In the genomic region with DNA sequence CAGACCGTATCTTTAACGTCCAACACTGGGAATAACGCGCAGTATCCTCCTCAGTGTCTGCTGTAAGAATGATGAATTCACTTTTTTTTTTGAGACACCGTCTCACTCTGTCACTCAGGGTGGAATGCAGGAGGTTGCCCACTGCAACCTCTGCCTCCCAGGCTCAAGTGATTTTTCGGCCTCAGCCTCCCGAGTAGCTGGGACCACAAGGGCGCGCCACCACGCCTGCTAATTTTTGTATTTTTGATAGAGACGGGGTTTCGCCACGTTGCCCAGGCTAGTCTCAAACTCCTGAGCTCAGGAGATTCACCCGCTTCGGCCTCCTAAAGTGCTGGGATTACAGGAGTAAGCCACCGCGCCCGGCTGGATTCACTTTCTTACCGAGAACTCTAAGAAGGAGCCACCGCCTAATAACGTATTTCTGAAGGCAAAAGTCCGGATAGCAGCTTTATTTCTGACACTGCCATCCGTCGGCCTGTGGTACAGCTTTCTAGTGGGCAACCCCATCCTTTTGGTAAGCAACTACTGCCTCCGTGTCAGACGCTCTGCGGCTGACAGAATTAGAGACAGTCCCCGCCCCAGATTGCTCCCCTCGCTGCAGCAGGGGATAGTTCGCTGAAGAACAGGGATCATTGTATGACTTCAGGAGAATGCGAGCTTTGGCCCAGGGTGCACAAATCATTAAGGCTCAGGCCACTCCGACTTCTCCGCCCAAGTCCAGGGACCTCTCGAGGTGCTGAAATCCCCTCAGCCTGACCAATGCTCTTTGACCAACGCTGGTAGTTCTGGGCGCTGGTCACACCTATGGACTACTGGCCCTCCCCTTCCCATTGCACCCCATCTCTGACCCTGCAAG, we compare ENCODE assay signal across 8 cellular contexts. TPM values are rescaled to one million over a fixed set of nuclear protein-coding genes. Genes with fewer than 3 reads are reported as not detected.
DNase-seq lines count a peak whose midpoint lies in the region; ATAC-seq and TF ChIP-seq lines count a peak whose summit lies in the region.

No MANE protein-coding gene starts in this region.

- peak; percentile 5 for DNase-seq in NOMO-1 treated with DMSO at 0.1 percent for 48 hours (lab: John Stamatoyannopoulos, UW; ENCODE audit: unreplicated experiment)
- no peak for DNase-seq in NOMO-1 (lab: John Stamatoyannopoulos, UW; ENCODE audit: unreplicated experiment in 2 of 2)
- peak; percentile 27 for DNase-seq in activated naive CD4-positive, alpha-beta T cell treated with anti-CD3 and anti-CD28 coated beads, Interleukin-2, amount 50 U/mL, for 16 hours
- no peak for DNase-seq in left ventricle myocardium inferior
- peak; percentile 53 for DNase-seq in renal cortical epithelial cell (ENCODE audit: low read depth)
- DNase-seq in COLO668 (lab: John Stamatoyannopoulos, UW; ENCODE audit: unreplicated experiment) = no peak
- no peak for DNase-seq in NCI-H2171 treated with DMSO at 0.1 percent for 48 hours (lab: John Stamatoyannopoulos, UW)

- peaks cover 30% of the 10 kb centered on the region for H3K4me1 ChIP-seq in left ventricle myocardium inferior

- H3K4me3 ChIP-seq in left ventricle myocardium inferior = peak overlapping the region; percentile 90

- H3K9me3 ChIP-seq in left ventricle myocardium inferior (replicated peaks) = no peaks in the 10 kb centered on the region

- intact Hi-C loops in left ventricle myocardium inferior (cut with micrococcal nuclease) = no loop called here

- peak overlapping the region; percentile 91 for H3K27ac ChIP-seq in left ventricle myocardium inferior (replicated peaks)

- H3K36me3 ChIP-seq in left ventricle myocardium inferior = peaks cover 24% of the 10 kb centered on the region

- ATAC-seq in HG03342 (IDR thresholded peaks at IDR 0.05; ENCODE audit: unreplicated experiment) = peak; percentile 2

- no peak for TF ChIP-seq CTCF in left ventricle myocardium inferior (IDR thresholded peaks at IDR 0.05; ENCODE audit: borderline replicate concordance)

- H3K27me3 ChIP-seq in left ventricle myocardium inferior (ENCODE audit: low read depth) = no peaks in the 10 kb centered on the region

RNA-seq across cellular contexts. Expression of a gene that starts 0.6 kb away (rescaled TPM):
- total RNA-seq in left ventricle myocardium inferior (8.2 TPM), renal cortical epithelial cell (16.3 and 17.6 TPM in 2 replicates)

RNA-seq across cellular contexts. Expression of a gene that starts 5.0 kb away (rescaled TPM):
- 829 TPM for total RNA-seq in left ventricle myocardium inferior
- 1,978 and 2,508 TPM in 2 replicates for total RNA-seq in renal cortical epithelial cell

Comparison
In these comparisons a context has a peak if more than half of its experiments do, and no peak if none do; other contexts are left out.
1. DNase-seq: peak in NOMO-1 treated with DMSO at 0.1 percent for 48 hours (single experiment), activated naive CD4-positive, alpha-beta T cell treated with anti-CD3 and anti-CD28 coated beads, Interleukin-2, amount 50 U/mL, for 16 hours (single experiment) and renal cortical epithelial cell (single experiment); none in NOMO-1 (0 of 2), left ventricle myocardium inferior (single experiment), COLO668 (single experiment) and NCI-H2171 treated with DMSO at 0.1 percent for 48 hours (single experiment).